In genomic region chr1:119338004-119338403, GRCh38 we compare ENCODE assay signal across 38 cellular contexts. TPM values are rescaled to one million over a fixed set of nuclear protein-coding genes. Genes with fewer than 3 reads are reported as not detected.
"Had no signal": no experiment of that assay in that cellular context is flagged by ENCODE, and none has a peak within 500 bp of the region (broad histone marks: within the 10 kb centered on the region; RNA-seq: fewer than 3 reads in every experiment).

No MANE protein-coding gene starts in this region.

- H3K4me1 Mint-ChIP-seq: activated CD4-positive, alpha-beta memory T cell treated with anti-CD3 and anti-CD28 coated beads, Interleukin-2, amount 10 ng/mL, durations not matched to agents 7 days and 5 days; activated CD4-positive, alpha-beta T cell treated with anti-CD3 and anti-CD28 coated beads for 36 hours; activated CD4-positive, alpha-beta T cell treated with anti-CD3 and anti-CD28 coated beads, Interleukin-2, amount 10 ng/mL, durations not matched to agents 7 days and 5 days; activated CD8-positive, alpha-beta memory T cell treated with anti-CD3 and anti-CD28 coated beads, Interleukin-2, amount 10 ng/mL, durations not matched to agents 7 days and 5 days; activated naive CD4-positive, alpha-beta T cell treated with anti-CD3 and anti-CD28 coated beads, Interleukin-2, amount 10 ng/mL, durations not matched to agents 7 days and 5 days; activated naive CD4-positive, alpha-beta T cell treated with anti-CD3 and anti-CD28 coated beads, Interleukin-2, amount 50 U/mL, for 24 hours; activated naive CD8-positive, alpha-beta T cell treated with anti-CD3 and anti-CD28 coated beads, Interleukin-2, amount 10 ng/mL, durations not matched to agents 7 days and 5 days; central memory CD8-positive, alpha-beta T cell had no signal

- H3K4me1 ChIP-seq: adrenal gland, ascending aorta had no signal

- ATAC-seq: activated CD4-positive, alpha-beta T cell treated with anti-CD3 and anti-CD28 coated beads for 36 hours; activated CD4-positive, CD25-positive, alpha-beta regulatory T cell treated with anti-CD3 and anti-CD28 coated beads, Interleukin-2, amount 50 U/mL, for 24 hours; activated CD8-positive, alpha-beta memory T cell treated with anti-CD3 and anti-CD28 coated beads, Interleukin-2, amount 10 ng/mL, durations not matched to agents 7 days and 5 days; activated CD8-positive, alpha-beta T cell treated with anti-CD3 and anti-CD28 coated beads, Interleukin-2, amount 10 ng/mL, durations not matched to agents 7 days and 5 days had no signal

- H3K36me3 Mint-ChIP-seq: activated CD8-positive, alpha-beta memory T cell treated with anti-CD3 and anti-CD28 coated beads, Interleukin-2, amount 10 ng/mL, durations not matched to agents 7 days and 5 days; activated naive CD4-positive, alpha-beta T cell treated with anti-CD3 and anti-CD28 coated beads, Interleukin-2, amount 10 ng/mL, durations not matched to agents 7 days and 5 days; activated naive CD4-positive, alpha-beta T cell treated with anti-CD3 and anti-CD28 coated beads, Interleukin-2, amount 50 U/mL, for 24 hours; activated naive CD8-positive, alpha-beta T cell; activated naive CD8-positive, alpha-beta T cell treated with anti-CD3 and anti-CD28 coated beads, Interleukin-2, amount 10 ng/mL, durations not matched to agents 7 days and 5 days; brain had no signal

- H3K9me3 ChIP-seq: adrenal gland, ascending aorta had no signal

- DNase-seq: activated CD4-positive, alpha-beta memory T cell treated with anti-CD3 and anti-CD28 coated beads, Interleukin-2, amount 10 ng/mL, durations not matched to agents 7 days and 5 days; activated CD4-positive, alpha-beta T cell treated with anti-CD3 and anti-CD28 coated beads for 1 hour; activated CD4-positive, alpha-beta T cell treated with anti-CD3 and anti-CD28 coated beads for 36 hours; activated CD4-positive, alpha-beta T cell treated with anti-CD3 and anti-CD28 coated beads for 48 hours; activated CD4-positive, alpha-beta T cell treated with anti-CD3 and anti-CD28 coated beads, Interleukin-2, amount 10 ng/mL, durations not matched to agents 7 days and 5 days; activated CD4-positive, alpha-beta T cell treated with anti-CD3 and anti-CD28 coated beads, Interleukin-2, amount 50 U/mL, for 48 hours; activated CD4-positive, CD25-positive, alpha-beta regulatory T cell; activated CD8-positive, alpha-beta memory T cell treated with anti-CD3 and anti-CD28 coated beads for 24 hours; activated CD8-positive, alpha-beta memory T cell treated with anti-CD3 and anti-CD28 coated beads, Interleukin-2, amount 10 ng/mL, durations not matched to agents 7 days and 5 days; activated CD8-positive, alpha-beta memory T cell treated with anti-CD3 and anti-CD28 coated beads, Interleukin-2, amount 50 U/mL, for 48 hours; activated CD8-positive, alpha-beta T cell treated with anti-CD3 and anti-CD28 coated beads, Interleukin-2, amount 10 ng/mL, durations not matched to agents 7 days and 5 days; activated effector memory CD4-positive, alpha-beta T cell treated with Interleukin-2 at 50 U/mL for 16 hours; activated gamma-delta T cell; activated naive CD4-positive, alpha-beta T cell treated with anti-CD3 and anti-CD28 coated beads, Interleukin-2, amount 10 ng/mL, durations not matched to agents 7 days and 5 days; activated naive CD4-positive, alpha-beta T cell treated with Interleukin-2 at 50 U/mL for 16 hours; activated naive CD8-positive, alpha-beta T cell treated with anti-CD3 and anti-CD28 coated beads, Interleukin-2, amount 10 ng/mL, durations not matched to agents 7 days and 5 days; activated T-cell treated with anti-CD3 and anti-CD28 coated beads, Interleukin-2, amount 50 U/mL, for 24 hours; activated T-cell treated with anti-CD3 and anti-CD28 coated beads, Interleukin-2, amount 50 U/mL, for 48 hours; adrenal gland; amniotic stem cell; caudate nucleus; cerebellar nuclear complex; T-helper 1 cell; T-helper 2 cell; T-helper 9 cell had no signal

- H3K4me3 Mint-ChIP-seq: activated CD4-positive, alpha-beta memory T cell treated with anti-CD3 and anti-CD28 coated beads, Interleukin-2, amount 10 ng/mL, durations not matched to agents 7 days and 5 days; activated CD4-positive, alpha-beta T cell treated with anti-CD3 and anti-CD28 coated beads for 36 hours; activated CD4-positive, alpha-beta T cell treated with anti-CD3 and anti-CD28 coated beads, Interleukin-2, amount 10 ng/mL, durations not matched to agents 7 days and 5 days; activated CD8-positive, alpha-beta memory T cell treated with anti-CD3 and anti-CD28 coated beads, Interleukin-2, amount 10 ng/mL, durations not matched to agents 7 days and 5 days; activated CD8-positive, alpha-beta T cell treated with anti-CD3 and anti-CD28 coated beads, Interleukin-2, amount 10 ng/mL, durations not matched to agents 7 days and 5 days; activated naive CD4-positive, alpha-beta T cell treated with anti-CD3 and anti-CD28 coated beads, Interleukin-2, amount 10 ng/mL, durations not matched to agents 7 days and 5 days; activated naive CD4-positive, alpha-beta T cell treated with anti-CD3 and anti-CD28 coated beads, Interleukin-2, amount 50 U/mL, for 24 hours; activated naive CD8-positive, alpha-beta T cell; activated naive CD8-positive, alpha-beta T cell treated with anti-CD3 and anti-CD28 coated beads, Interleukin-2, amount 10 ng/mL, durations not matched to agents 7 days and 5 days; activated T-cell treated with anti-CD3 and anti-CD28 coated beads, Interleukin-2, amount 50 U/mL, for 24 hours; central memory CD8-positive, alpha-beta T cell; T-helper 1 cell treated with Interleukin-12 subunit alpha and Interleukin-12 subunit beta and Interleukin-4 antibody, amounts not matched to agents 30 μg/mL and 1 μg/mL, for 36 hours; T-helper 2 cell treated with Interferon-gamma antibody and Interleukin-4, amounts not matched to agents 5 μg/mL and 100 μg/mL, for 36 hours had no signal

- H3K4me3 ChIP-seq: adrenal gland, ascending aorta, cardiac muscle cell had no signal

- H3K27ac ChIP-seq: adrenal gland, ascending aorta, cardiac muscle cell, VCaP had no signal

- H3K27me3 ChIP-seq: adrenal gland, ascending aorta, cardiac muscle cell had no signal

- H3K27ac Mint-ChIP-seq: activated CD4-positive, alpha-beta memory T cell treated with anti-CD3 and anti-CD28 coated beads, Interleukin-2, amount 10 ng/mL, durations not matched to agents 7 days and 5 days; activated CD4-positive, alpha-beta T cell treated with anti-CD3 and anti-CD28 coated beads for 36 hours; activated CD4-positive, alpha-beta T cell treated with anti-CD3 and anti-CD28 coated beads, Interleukin-2, amount 10 ng/mL, durations not matched to agents 7 days and 5 days; activated CD8-positive, alpha-beta memory T cell treated with anti-CD3 and anti-CD28 coated beads, Interleukin-2, amount 10 ng/mL, durations not matched to agents 7 days and 5 days; activated CD8-positive, alpha-beta T cell treated with anti-CD3 and anti-CD28 coated beads, Interleukin-2, amount 10 ng/mL, durations not matched to agents 7 days and 5 days; activated naive CD4-positive, alpha-beta T cell treated with anti-CD3 and anti-CD28 coated beads, Interleukin-2, amount 10 ng/mL, durations not matched to agents 7 days and 5 days; activated naive CD4-positive, alpha-beta T cell treated with anti-CD3 and anti-CD28 coated beads, Interleukin-2, amount 50 U/mL, for 24 hours; activated naive CD8-positive, alpha-beta T cell; activated naive CD8-positive, alpha-beta T cell treated with anti-CD3 and anti-CD28 coated beads, Interleukin-2, amount 10 ng/mL, durations not matched to agents 7 days and 5 days; activated T-cell treated with anti-CD3 and anti-CD28 coated beads, Interleukin-2, amount 50 U/mL, for 24 hours; activated T-helper 2 cell treated with anti-CD3 and anti-CD28 coated beads, Interferon-gamma antibody, Interleukin-2, Interleukin-4, amounts not matched to agents 10 μg/mL and 5 μg/mL and 100 μg/mL, durations not matched to agents 14 hours and 24 hours and 36 hours; T-helper 1 cell treated with Interleukin-12 subunit alpha and Interleukin-12 subunit beta and Interleukin-4 antibody, amounts not matched to agents 30 μg/mL and 1 μg/mL, for 36 hours; T-helper 2 cell treated with Interferon-gamma antibody and Interleukin-4, amounts not matched to agents 5 μg/mL and 100 μg/mL, for 36 hours had no signal

- H3K27me3 Mint-ChIP-seq: activated CD4-positive, alpha-beta memory T cell treated with anti-CD3 and anti-CD28 coated beads, Interleukin-2, amount 10 ng/mL, durations not matched to agents 7 days and 5 days had no signal

- H3K9me3 Mint-ChIP-seq: activated CD4-positive, alpha-beta memory T cell treated with anti-CD3 and anti-CD28 coated beads, Interleukin-2, amount 10 ng/mL, durations not matched to agents 7 days and 5 days; activated CD4-positive, alpha-beta T cell treated with anti-CD3 and anti-CD28 coated beads, Interleukin-2, amount 10 ng/mL, durations not matched to agents 7 days and 5 days; activated naive CD4-positive, alpha-beta T cell treated with anti-CD3 and anti-CD28 coated beads, Interleukin-2, amount 10 ng/mL, durations not matched to agents 7 days and 5 days; activated naive CD4-positive, alpha-beta T cell treated with anti-CD3 and anti-CD28 coated beads, Interleukin-2, amount 50 U/mL, for 24 hours; activated naive CD8-positive, alpha-beta T cell treated with anti-CD3 and anti-CD28 coated beads, Interleukin-2, amount 10 ng/mL, durations not matched to agents 7 days and 5 days; activated T-cell treated with anti-CD3 and anti-CD28 coated beads, Interleukin-2, amount 50 U/mL, for 24 hours; activated T-helper 2 cell treated with anti-CD3 and anti-CD28 coated beads, Interferon-gamma antibody, Interleukin-2, Interleukin-4, amounts not matched to agents 10 μg/mL and 5 μg/mL and 100 μg/mL, durations not matched to agents 14 hours and 24 hours and 36 hours; central memory CD8-positive, alpha-beta T cell; T-helper 1 cell treated with Interleukin-12 subunit alpha and Interleukin-12 subunit beta and Interleukin-4 antibody, amounts not matched to agents 30 μg/mL and 1 μg/mL, for 36 hours; T-helper 2 cell treated with Interferon-gamma antibody and Interleukin-4, amounts not matched to agents 5 μg/mL and 100 μg/mL, for 36 hours had no signal

- H3K36me3 ChIP-seq: adrenal gland, ascending aorta, cardiac muscle cell had no signal

RNA-seq across cellular contexts. Expression of gene HAO2, which starts 30.6 kb away (rescaled TPM):
- total RNA-seq: activated CD4-positive, alpha-beta memory T cell treated with anti-CD3 and anti-CD28 coated beads, Interleukin-2, amount 10 ng/mL, durations not matched to agents 7 days and 5 days; activated CD4-positive, alpha-beta T cell treated with anti-CD3 and anti-CD28 coated beads for 36 hours; activated CD4-positive, alpha-beta T cell treated with anti-CD3 and anti-CD28 coated beads, Interleukin-2, amount 10 ng/mL, durations not matched to agents 7 days and 5 days; activated CD8-positive, alpha-beta memory T cell treated with anti-CD3 and anti-CD28 coated beads, Interleukin-2, amount 10 ng/mL, durations not matched to agents 7 days and 5 days; activated CD8-positive, alpha-beta T cell treated with anti-CD3 and anti-CD28 coated beads, Interleukin-2, amount 10 ng/mL, durations not matched to agents 7 days and 5 days; activated naive CD8-positive, alpha-beta T cell treated with anti-CD3 and anti-CD28 coated beads, Interleukin-2, amount 10 ng/mL, durations not matched to agents 7 days and 5 days; activated T-helper 2 cell treated with anti-CD3 and anti-CD28 coated beads, Interferon-gamma antibody, Interleukin-2, Interleukin-4, amounts not matched to agents 10 μg/mL and 5 μg/mL and 100 μg/mL, durations not matched to agents 14 hours and 24 hours and 36 hours; ascending aorta; bronchial epithelial cell; cardiac muscle cell; chondrocyte had no signal
- polyA plus RNA-seq: cardiac muscle cell had no signal
